Comparison of ENCODE assay signal across 18 cellular contexts in genomic region chr11:129864811-129865210, GRCh38. TPM values are rescaled to one million over a fixed set of nuclear protein-coding genes. Genes with fewer than 3 reads are reported as not detected.
DNase-seq lines count a peak whose midpoint lies in the region; ATAC-seq, FAIRE-seq and TF ChIP-seq lines count a peak whose summit lies in the region.
"Had no signal": no experiment of that assay in that cellular context is flagged by ENCODE, and none has a peak within 500 bp of the region (broad histone marks: within the 10 kb centered on the region; RNA-seq: fewer than 3 reads in every experiment).

No MANE protein-coding gene starts in this region.

- POLR2A ChIA-PET in HepG2 (lab: Yijun Ruan, JAX) = no interaction called here
- POLR2A ChIA-PET in T-cell (lab: Charles Lee) = no interaction called here

- H3K9ac ChIP-seq in HepG2 (ENCODE audit: insufficient read depth, low read depth, low read length) = no peak overlapping the region

- peak overlapping the region; percentile 66 to 91 for H3K27ac Mint-ChIP-seq in T-cell
- H3K27ac Mint-ChIP-seq in memory B cell = peak overlapping the region; percentile 73

- DNase-seq in right lobe of liver = peak in 1 of 3 donors; percentile 68
- no peak for DNase-seq in HepG2 (ENCODE audit: low spot score)
- DNase-seq in T-cell = no peak
- DNase-seq in memory B cell (ENCODE audit: low spot score in 2 of 2) = no peak
- no peak for DNase-seq in tibial nerve (ENCODE audit: low spot score in 2 of 2)
- DNase-seq in G401 (ENCODE audit: low spot score) = no peak
- DNase-seq in C1 segment of cervical spinal cord (lab: John Stamatoyannopoulos, UW) = no peak
- DNase-seq: DMS153, GF-D8, HCEC 1CT, NCI-H1436, NCI-H1930, NCI-H226, NCI-H524 had no signal

- WGBS in right lobe of liver (ENCODE audit: insufficient coverage, low coverage, low lambda C conversion rate, missing lambda C conversion rate) = 43% methylated on average over 5 of the region's 5 CpGs
- WGBS in HepG2 (ENCODE audit: low lambda C conversion rate) = 96% methylated on average over 5 of the region's 5 CpGs
- 99% methylated on average over 5 of the region's 5 CpGs for WGBS in tibial nerve, 2 donors

- H3K36me3 ChIP-seq in right lobe of liver = peaks cover 0 to 55% (median 16%) of the 10 kb centered on the region in 4 donors
- H3K36me3 ChIP-seq in HepG2 (replicated peaks in 1 of 2; ENCODE audit: control insufficient read depth in 1 of 2, insufficient read depth in 2 of 2, low read length in 2 of 2) = peaks cover 32 to 54% of the 10 kb centered on the region in 2 experiments
- H3K36me3 ChIP-seq in tibial nerve = peaks cover 0 to 94% (median 28%) of the 10 kb centered on the region in 3 donors

- FAIRE-seq in HepG2 (lab: Jason Lieb, UNC) = no peak

- H3K27me3 ChIP-seq in right lobe of liver = no peaks in the 10 kb centered on the region
- no peaks in the 10 kb centered on the region for H3K27me3 ChIP-seq in HepG2 (ENCODE audit: control insufficient read depth in 1 of 2, insufficient read depth in 2 of 2, low read length in 2 of 2)
- no peaks in the 10 kb centered on the region for H3K27me3 ChIP-seq in tibial nerve
- H3K27me3 ChIP-seq: SJSA1 had no signal

- intact Hi-C loops in right lobe of liver (cut with DNase I) (no loop called here), HepG2 (cut with micrococcal nuclease; ENCODE audit: unreplicated experiment) (loop anchor here (5.0 kb wide), 1 partner anchor 43 kb away; no protein-coding TSS in a partner anchor)

- H3K4me3 Mint-ChIP-seq in T-cell (no peak overlapping the region), memory B cell (no peak overlapping the region)

- BruUV-seq in HepG2 (replicated peaks; lab: Mats Ljungman, UMichigan) = no TSS peak

- ATAC-seq in right lobe of liver = peak; percentile 21 to 87 (median 52)
- no peak for ATAC-seq in HepG2
- ATAC-seq in T-cell (replicated peaks in 1 of 4) = no peak
- ATAC-seq in memory B cell (ENCODE audit: low read depth) = no peak

- no peaks in the 10 kb centered on the region for H3K79me2 ChIP-seq in HepG2 (ENCODE audit: insufficient read depth, low read length)

- H3K36me3 Mint-ChIP-seq in T-cell (peaks cover 77% of the 10 kb centered on the region), memory B cell (peaks cover 44% of the 10 kb centered on the region)

- TF ChIP-seq EP300 in HepG2 (IDR thresholded peaks at IDR 0.05; ENCODE audit: low read depth in 2 of 2, low read length in 2 of 2) = no peak
- TF ChIP-seq EP300 in HepG2 (CRISPR knock-in tag; IDR thresholded peaks at IDR 0.05; ENCODE audit: borderline replicate concordance) = no peak
- TF ChIP-seq EP300 in tibial nerve (IDR thresholded peaks at IDR 0.05) = no peak

- no peaks in the 10 kb centered on the region for H3K9me3 ChIP-seq in right lobe of liver
- H3K9me3 ChIP-seq in HepG2 (ENCODE audit: low read length) = no peaks in the 10 kb centered on the region
- H3K9me3 ChIP-seq in tibial nerve = no peaks in the 10 kb centered on the region
- H3K9me3 ChIP-seq: SJSA1 had no signal

- H3K4me1 Mint-ChIP-seq in T-cell (peaks cover 36 to 52% (median 40%) of the 10 kb centered on the region in 3 donors), memory B cell (no peaks in the 10 kb centered on the region)

- no peaks in the 10 kb centered on the region for H3K4me1 ChIP-seq in right lobe of liver
- H3K4me1 ChIP-seq in HepG2 (ENCODE audit: insufficient read depth, low read length) = peaks cover 29% of the 10 kb centered on the region
- peaks cover 0 to 8% (median 4%) of the 10 kb centered on the region in 4 donors for H3K4me1 ChIP-seq in tibial nerve

- H4K20me1 ChIP-seq in HepG2 (ENCODE audit: insufficient read depth, low read length) = no peaks in the 10 kb centered on the region

- no peak for TF ChIP-seq CTCF in right lobe of liver (IDR thresholded peaks at IDR 0.05)
- no peak for TF ChIP-seq CTCF in HepG2 (CRISPR knock-in tag; IDR thresholded peaks at IDR 0.05)
- no peak for TF ChIP-seq CTCF in tibial nerve (IDR thresholded peaks at IDR 0.05)

- CTCF ChIA-PET in HepG2 (lab: Yijun Ruan, JAX; ENCODE audit: low intra/inter-chr PET ratio, low total read pairs) = no interaction called here
- CTCF ChIA-PET in T-cell (lab: Charles Lee) = interaction anchor here in 1 of 2 donors (0.7 kb wide), 1 partner anchor 11 kb away, joined by 3 read pairs; no protein-coding TSS in a partner anchor

- H3K9me3 Mint-ChIP-seq in T-cell (no peaks in the 10 kb centered on the region), memory B cell (no peaks in the 10 kb centered on the region)

- TF ChIP-seq POLR2A in right lobe of liver (IDR thresholded peaks at IDR 0.05) (no peak), HepG2 (IDR thresholded peaks at IDR 0.05; ENCODE audit: insufficient read depth in 1 of 2, low read depth in 2 of 2, low read length in 2 of 2) (no peak), tibial nerve (IDR thresholded peaks at IDR 0.05) (no peak)

- no peak overlapping the region for H3K27ac ChIP-seq in right lobe of liver
- H3K27ac ChIP-seq in HepG2 (ENCODE audit: extremely low read length, insufficient read depth, low read length) = no peak overlapping the region
- H3K27ac ChIP-seq in tibial nerve = no peak overlapping the region
- H3K27ac ChIP-seq: C4-2B, SJSA1 had no signal

- no peak for TF ChIP-seq RAD21 in HepG2 (CRISPR knock-in tag; IDR thresholded peaks at IDR 0.05)

- no peak overlapping the region for H2AFZ ChIP-seq in HepG2 (ENCODE audit: low read length)

- H3K27me3 Mint-ChIP-seq in T-cell (no peaks in the 10 kb centered on the region), memory B cell (no peaks in the 10 kb centered on the region)

- no peak overlapping the region for H3K4me3 ChIP-seq in right lobe of liver
- no peak overlapping the region for H3K4me3 ChIP-seq in HepG2 (replicated peaks in 1 of 3; ENCODE audit: insufficient read depth in 1 of 3, low read depth in 2 of 3, low read length in 3 of 3)
- no peak overlapping the region for H3K4me3 ChIP-seq in tibial nerve
- H3K4me3 ChIP-seq: SJSA1 had no signal

- H3K4me2 ChIP-seq in HepG2 (ENCODE audit: low read depth, low read length) = no peak overlapping the region

- in situ Hi-C loops in HepG2 (cut with HindIII; ENCODE audit: extremely low pct_ligation_motif_present, low pct_unique_long_range_greater_than_20kb) = no loop called here
- in situ Hi-C loops in G401 (cut with HindIII; ENCODE audit: low sequenced_read_pairs) = no loop called here

RNA-seq across cellular contexts. Expression of gene NFRKB, which starts 30.6 kb away (rescaled TPM):
- total RNA-seq in right lobe of liver (10 to 100 TPM in 5 of 6 experiments, 1 to 10 TPM in 1; 9.5 to 15.0 (median 11.4) TPM), HepG2 (2016; rRNA removed; fragmentation: Illumina TruSeq; extraction: Trizol) (17.9 and 22.9 TPM in 2 replicates), T-cell (10 to 100 TPM; 49.7 to 83.9 (median 65.9) TPM), tibial nerve (10 to 100 TPM; 18.6 to 45.7 (median 30.7) TPM)
- total RNA-seq in HepG2 (2016; cell fraction: cytosol; rRNA removed; fragmentation: Illumina TruSeq; extraction: Trizol; ENCODE audit: low read depth) = 4.2 and 4.3 TPM in 2 replicates
- total RNA-seq in HepG2 (2016; cell fraction: insoluble cytoplasmic fraction; rRNA removed; fragmentation: Illumina TruSeq; extraction: Trizol) = 14.3 and 22.1 TPM in 2 replicates
- total RNA-seq in HepG2 (2016; cell fraction: membrane; rRNA removed; fragmentation: Illumina TruSeq; extraction: Trizol) = 10.6 and 11.5 TPM in 2 replicates
- total RNA-seq in HepG2 (2016; cell fraction: nucleus; rRNA removed; fragmentation: Illumina TruSeq; extraction: Trizol) = 25.7 and 37.4 TPM in 2 replicates
- polyA plus RNA-seq in HepG2 (2011; rRNA removed) = 23.7 and 31.0 TPM in 2 replicates
- 14.7 and 16.3 TPM in 2 replicates for polyA plus RNA-seq in HepG2 (2011; cell fraction: cytosol; rRNA removed)
- polyA plus RNA-seq in HepG2 (2011; cell fraction: nucleus; rRNA removed) = 127 and 157 TPM in 2 replicates
- polyA plus RNA-seq in HepG2 (2012) = 21.8 and 24.9 TPM in 2 replicates
- polyA plus RNA-seq in HepG2 (2016; cell fraction: cytosol; fragmentation: Illumina TruSeq; extraction: Trizol; ENCODE audit: low read depth) = 1.2 and 1.4 TPM in 2 replicates
- polyA plus RNA-seq in HepG2 (2016; cell fraction: insoluble cytoplasmic fraction; fragmentation: Illumina TruSeq; extraction: Trizol; ENCODE audit: low read depth) = 10.0 and 12.7 TPM in 2 replicates
- 3.3 and 3.4 TPM in 2 replicates for polyA plus RNA-seq in HepG2 (2016; cell fraction: membrane; fragmentation: Illumina TruSeq; extraction: Trizol; ENCODE audit: low read depth)
- 53.0 and 63.6 TPM in 2 replicates for polyA plus RNA-seq in HepG2 (2016; cell fraction: nucleus; fragmentation: Illumina TruSeq; extraction: Trizol; ENCODE audit: insufficient read depth, low read depth)
- polyA minus RNA-seq in HepG2 (2011; rRNA and poly(A)+ RNA removed; ENCODE audit: low replicate concordance) = 22.5 and 25.1 TPM in 2 replicates
- polyA minus RNA-seq in HepG2 (2011; cell fraction: cytosol; rRNA and poly(A)+ RNA removed) = 7.3 and 11.0 TPM in 2 replicates
- 49.2 and 52.1 TPM in 2 replicates for polyA minus RNA-seq in HepG2 (2011; cell fraction: nucleus; rRNA and poly(A)+ RNA removed)
- total RNA-seq in G401 (2014; rRNA removed; shearing (Covaris generic)) = 34.2 and 37.5 TPM in 2 replicates

RNA-seq across cellular contexts. Expression of gene TMEM45B, which starts 49.2 kb away (rescaled TPM):
- total RNA-seq in right lobe of liver = 100 to 1,000 TPM in 1 of 6 experiments, 10 to 100 TPM in 4, 1 to 10 TPM in 1; 10.0 to 126 (median 18.6) TPM
- total RNA-seq in HepG2 (2016; rRNA removed; fragmentation: Illumina TruSeq; extraction: Trizol) = 17.3 and 29.1 TPM in 2 replicates
- total RNA-seq in HepG2 (2016; cell fraction: cytosol; rRNA removed; fragmentation: Illumina TruSeq; extraction: Trizol; ENCODE audit: low read depth) = 4.8 and 5.2 TPM in 2 replicates
- total RNA-seq in HepG2 (2016; cell fraction: insoluble cytoplasmic fraction; rRNA removed; fragmentation: Illumina TruSeq; extraction: Trizol) = 17.2 and 31.3 TPM in 2 replicates
- 8.3 and 11.1 TPM in 2 replicates for total RNA-seq in HepG2 (2016; cell fraction: membrane; rRNA removed; fragmentation: Illumina TruSeq; extraction: Trizol)
- total RNA-seq in HepG2 (2016; cell fraction: nucleus; rRNA removed; fragmentation: Illumina TruSeq; extraction: Trizol) = 26.2 and 28.6 TPM in 2 replicates
- polyA plus RNA-seq in HepG2 (2011; rRNA removed) = 181 and 248 TPM in 2 replicates
- 203 and 223 TPM in 2 replicates for polyA plus RNA-seq in HepG2 (2011; cell fraction: cytosol; rRNA removed)
- polyA plus RNA-seq in HepG2 (2011; cell fraction: nucleus; rRNA removed) = 104 and 141 TPM in 2 replicates
- polyA plus RNA-seq in HepG2 (2012) = 166 and 200 TPM in 2 replicates
- 5.1 and 7.6 TPM in 2 replicates for polyA plus RNA-seq in HepG2 (2016; cell fraction: cytosol; fragmentation: Illumina TruSeq; extraction: Trizol; ENCODE audit: low read depth)
- 13.8 and 13.9 TPM in 2 replicates for polyA plus RNA-seq in HepG2 (2016; cell fraction: insoluble cytoplasmic fraction; fragmentation: Illumina TruSeq; extraction: Trizol; ENCODE audit: low read depth)
- polyA plus RNA-seq in HepG2 (2016; cell fraction: membrane; fragmentation: Illumina TruSeq; extraction: Trizol; ENCODE audit: low read depth) = 7.9 and 8.9 TPM in 2 replicates
- 45.8 and 46.5 TPM in 2 replicates for polyA plus RNA-seq in HepG2 (2016; cell fraction: nucleus; fragmentation: Illumina TruSeq; extraction: Trizol; ENCODE audit: insufficient read depth, low read depth)
- polyA minus RNA-seq in HepG2 (2011; rRNA and poly(A)+ RNA removed; ENCODE audit: low replicate concordance) = 18.8 and 244 TPM in 2 replicates
- 39.7 and 62.5 TPM in 2 replicates for polyA minus RNA-seq in HepG2 (2011; cell fraction: cytosol; rRNA and poly(A)+ RNA removed)
- polyA minus RNA-seq in HepG2 (2011; cell fraction: nucleus; rRNA and poly(A)+ RNA removed) = 45.2 and 49.5 TPM in 2 replicates
- 10 to 100 TPM in 3 of 5 donors, 1 to 10 TPM in 2; 1.4 to 22.7 (median 14.3) TPM for total RNA-seq in T-cell
- total RNA-seq in tibial nerve = not detected
- not detected in 2 replicates for total RNA-seq in G401 (2014; rRNA removed; shearing (Covaris generic))
- total RNA-seq: Daoy, M059J, SJSA1 had no signal

Comparison
In these comparisons a context has a peak if more than half of its experiments do, and no peak if none do; other contexts are left out.
1. ATAC-seq: peak in right lobe of liver (4 of 4); none in HepG2 (single experiment), T-cell (0 of 4) and memory B cell (single experiment).